In the genomic region with DNA sequence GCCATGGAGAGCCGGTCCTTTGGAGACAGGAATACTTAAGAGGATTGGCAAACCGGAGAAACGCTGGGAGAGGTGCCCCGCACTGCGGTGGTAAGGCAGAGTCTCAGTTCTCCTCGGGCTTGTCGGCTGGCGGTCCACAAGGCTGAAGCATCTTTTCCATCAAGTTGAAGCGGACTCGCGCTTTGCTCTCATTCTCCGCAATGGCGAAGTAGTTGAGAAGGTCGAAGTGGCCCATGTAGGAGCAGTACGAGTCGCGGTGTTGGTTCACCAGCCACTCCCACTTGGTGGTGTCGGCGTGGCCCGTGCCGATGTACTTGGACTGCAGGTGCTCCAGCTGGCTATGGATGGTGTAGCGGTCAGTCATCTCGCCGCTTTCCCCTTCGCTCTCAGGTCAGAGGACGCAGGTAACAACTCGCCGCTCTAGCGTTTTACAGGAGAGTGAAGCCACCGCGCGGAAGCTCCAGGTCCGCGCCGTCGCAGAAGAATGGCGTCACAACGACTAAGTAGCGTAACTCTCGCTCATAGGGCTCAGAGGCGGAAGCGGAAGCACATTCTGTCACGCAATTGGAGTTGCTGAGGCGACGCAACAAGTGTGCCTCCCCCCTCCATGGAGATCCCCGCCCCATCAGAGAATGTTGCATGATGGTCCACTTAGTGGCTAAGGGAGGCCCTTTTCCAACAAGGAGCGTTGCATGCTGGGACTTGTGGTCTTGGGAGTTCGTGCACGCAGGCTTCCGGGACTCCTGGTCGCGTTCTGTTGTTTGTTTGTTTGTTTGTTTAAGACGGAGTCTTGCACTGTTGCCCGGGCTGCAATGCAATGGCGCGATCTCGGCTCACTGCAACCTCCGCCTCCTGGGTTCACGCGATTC, we compare ENCODE assay signal across 8 cellular contexts. TPM values are rescaled to one million over a fixed set of nuclear protein-coding genes. Genes with fewer than 3 reads are reported as not detected.
DNase-seq lines count a peak whose midpoint lies in the region; ATAC-seq and TF ChIP-seq lines count a peak whose summit lies in the region.

A gene (minus strand): TSS at position 440 of the 869 bp plus-strand sequence. CDS start 76 bp downstream, at position 364.

- no peaks in the 10 kb centered on the region for H3K27me3 Mint-ChIP-seq in activated T-cell treated with anti-CD3 and anti-CD28 coated beads, Interleukin-2, amount 50 U/mL, for 4 hours (ENCODE audit: low read depth)

- peak; percentile 99 for TF ChIP-seq POLR2A in erythroblast (IDR thresholded peaks at IDR 0.05; ENCODE audit: low read length)

- ATAC-seq in GM21723 (IDR thresholded peaks at IDR 0.05; ENCODE audit: unreplicated experiment) (peak; percentile 92), Panc1 (peak; percentile 99)
- peak; percentile 98 for ATAC-seq in activated T-cell treated with anti-CD3 and anti-CD28 coated beads, Interleukin-2, amount 50 U/mL, for 4 hours

- POLR2A ChIA-PET in Panc1 (lab: Charles Lee) = interaction anchor here (0.5 kb wide), 1 partner anchor 31 kb away, joined by 3 read pairs; no protein-coding TSS in a partner anchor

- TSS peak; percentile 98 for BruUV-seq in Panc1 (replicated peaks; lab: Mats Ljungman, UMichigan)

- H3K4me3 Mint-ChIP-seq in activated T-cell treated with anti-CD3 and anti-CD28 coated beads, Interleukin-2, amount 50 U/mL, for 4 hours = peak within 1 kb of the TSS; percentile 93

- in situ Hi-C loops in Panc1 (cut with HindIII; ENCODE audit: low pct_unique_long_range_greater_than_20kb, low sequenced_read_pairs) = no loop called here

- peak within 1 kb of the TSS; percentile 94 to 99 for H3K9ac ChIP-seq in mucosa of rectum (ENCODE audit: low read depth in 1 of 2, low read length in 2 of 2)

- H3K4me3 ChIP-seq in Panc1 (ENCODE audit: low read depth in 2 of 2, low read length in 2 of 2) (peak within 1 kb of the TSS; percentile 99 to 100), mucosa of rectum (ENCODE audit: low read length in 2 of 2) (peak within 1 kb of the TSS; percentile 94 to 99)

- H3K4me1 Mint-ChIP-seq in activated T-cell treated with anti-CD3 and anti-CD28 coated beads, Interleukin-2, amount 50 U/mL, for 4 hours (ENCODE audit: low read depth) = peaks cover 23% of the 10 kb centered on the region

- CTCF ChIA-PET in Panc1 (lab: Charles Lee) = no interaction called here

- intact Hi-C loops in Panc1 (cut with micrococcal nuclease; ENCODE audit: unreplicated experiment) = no loop called here

- H3K36me3 Mint-ChIP-seq in activated T-cell treated with anti-CD3 and anti-CD28 coated beads, Interleukin-2, amount 50 U/mL, for 4 hours (ENCODE audit: insufficient read depth) = peaks cover 11% of the 10 kb centered on the region

- DNase-seq in DMS53 (lab: John Stamatoyannopoulos, UW) (peak; percentile 99), KG1 (lab: John Stamatoyannopoulos, UW) (peak; percentile 99), Panc1 (ENCODE audit: low read depth, low spot score) (peak; percentile 98), erythroblast (lab: John Stamatoyannopoulos, UW) (peak; percentile 99 to 100)
- peak; percentile 96 for DNase-seq in activated T-cell treated with anti-CD3 and anti-CD28 coated beads, Interleukin-2, amount 50 U/mL, for 4 hours
- peak; percentile 98 for DNase-seq in stimulated activated CD8-positive, alpha-beta memory T cell treated with anti-CD3 and anti-CD28 coated beads, Interleukin-4, amount 100 ng/mL, for 48 hours

- peaks cover 11% of the 10 kb centered on the region for H3K4me1 ChIP-seq in Panc1 (ENCODE audit: control insufficient read depth, insufficient read depth, low read length)
- peaks cover 8 to 11% of the 10 kb centered on the region in 2 donors for H3K4me1 ChIP-seq in mucosa of rectum (ENCODE audit: control insufficient read depth in 2 of 2, insufficient read depth in 2 of 2, low read length in 2 of 2)

- H3K9me3 Mint-ChIP-seq in activated T-cell treated with anti-CD3 and anti-CD28 coated beads, Interleukin-2, amount 50 U/mL, for 4 hours = no peaks in the 10 kb centered on the region

- H3K27ac ChIP-seq in Panc1 (ENCODE audit: low read length) (peak within 1 kb of the TSS; percentile 88), mucosa of rectum (ENCODE audit: low read depth in 2 of 2, low read length in 2 of 2) (peak within 1 kb of the TSS; percentile 90 to 92)

- no peaks in the 10 kb centered on the region for H3K9me3 ChIP-seq in Panc1 (ENCODE audit: control insufficient read depth, insufficient read depth, low read depth, low read length)
- no peaks in the 10 kb centered on the region for H3K9me3 ChIP-seq in mucosa of rectum (ENCODE audit: control insufficient read depth in 2 of 2, low read length in 2 of 2)

- H3K36me3 ChIP-seq in Panc1 (ENCODE audit: control insufficient read depth, insufficient read depth, low read length) (peaks cover 6% of the 10 kb centered on the region; the same call in 1 of the 2 replicates), mucosa of rectum (ENCODE audit: control insufficient read depth in 2 of 2, insufficient read depth in 2 of 2, low read length in 2 of 2) (no peaks in the 10 kb centered on the region)

- H3K27me3 ChIP-seq in Panc1 (ENCODE audit: control insufficient read depth, insufficient read depth, low read length) = no peaks in the 10 kb centered on the region
- H3K27me3 ChIP-seq in mucosa of rectum (ENCODE audit: control insufficient read depth in 2 of 2, insufficient read depth in 2 of 2, low read length in 2 of 2) = no peaks in the 10 kb centered on the region

- TF ChIP-seq CTCF in Panc1 (IDR thresholded peaks at IDR 0.05) = no peak

RNA-seq across cellular contexts. Expression of the gene that starts here (rescaled TPM):
- 128 TPM for total RNA-seq in Panc1 (2021; ENCODE audit: unreplicated experiment)
- 179 TPM for polyA plus RNA-seq in Panc1 (2012; ENCODE audit: insufficient read length)
- total RNA-seq in activated T-cell treated with anti-CD3 and anti-CD28 coated beads, Interleukin-2, amount 50 U/mL, for 4 hours = 100 to 1,000 TPM; 276 to 301 (median 280) TPM

Comparison
In these comparisons a context has a peak if more than half of its experiments do, and no peak if none do; other contexts are left out.
1. Peak in every context shown above with its lines: DNase-seq, ATAC-seq, H3K4me3 ChIP-seq and H3K27ac ChIP-seq.